In the genomic region with DNA sequence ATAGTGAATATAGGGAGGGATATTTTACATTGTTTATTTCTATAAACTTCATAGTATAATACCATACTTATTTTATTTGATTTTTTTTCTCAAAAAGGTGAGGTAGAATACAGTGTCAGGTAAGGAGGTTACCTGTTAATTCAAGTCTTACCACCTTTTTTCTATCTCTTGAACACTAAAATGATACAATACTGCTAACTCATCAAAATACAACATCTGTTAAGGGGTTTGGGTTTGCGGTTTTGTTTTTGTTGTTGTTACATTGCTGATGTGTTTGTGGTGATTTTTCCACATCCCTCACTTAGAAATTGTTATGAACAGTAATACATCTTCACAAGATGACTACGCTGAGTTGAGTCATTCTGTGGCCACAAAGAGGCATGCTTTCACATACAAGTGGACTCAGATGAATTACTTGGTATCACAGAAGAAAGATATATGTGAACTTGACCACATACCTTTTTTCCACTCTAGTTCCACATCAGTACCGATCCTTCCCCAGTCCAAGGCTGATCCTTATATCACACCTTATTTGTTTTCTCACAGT, we compare ENCODE assay signal across 1 cellular context.
TF ChIP-seq lines count a peak whose summit lies in the region.

No MANE protein-coding gene starts in this region.

TF ChIP-seq in HCT116, 20 proteins besides CTCF, POLR2A, EP300 and RAD21 (continued from another document):
- no peak for TF ChIP-seq ATF3 (IDR thresholded peaks at IDR 0.05)
- TF ChIP-seq YY1 (IDR thresholded peaks at IDR 0.05; ENCODE audit: extremely low read depth, insufficient replicate concordance, low read depth, low read length), result no peak
- TF ChIP-seq SP1 (IDR thresholded peaks at IDR 0.05; ENCODE audit: low read depth), result 0 out of 2 replicates have a peak, but pooled peaks have one; percentile 5
- no peak for TF ChIP-seq SIN3A (IDR thresholded peaks at IDR 0.05; ENCODE audit: low read depth)
- no peak for TF ChIP-seq ZNF274 (IDR thresholded peaks at IDR 0.05; ENCODE audit: low read depth, low read length)
- TF ChIP-seq SRF (IDR thresholded peaks at IDR 0.05; ENCODE audit: low read depth), result no peak
- TF ChIP-seq, protein P1, sequence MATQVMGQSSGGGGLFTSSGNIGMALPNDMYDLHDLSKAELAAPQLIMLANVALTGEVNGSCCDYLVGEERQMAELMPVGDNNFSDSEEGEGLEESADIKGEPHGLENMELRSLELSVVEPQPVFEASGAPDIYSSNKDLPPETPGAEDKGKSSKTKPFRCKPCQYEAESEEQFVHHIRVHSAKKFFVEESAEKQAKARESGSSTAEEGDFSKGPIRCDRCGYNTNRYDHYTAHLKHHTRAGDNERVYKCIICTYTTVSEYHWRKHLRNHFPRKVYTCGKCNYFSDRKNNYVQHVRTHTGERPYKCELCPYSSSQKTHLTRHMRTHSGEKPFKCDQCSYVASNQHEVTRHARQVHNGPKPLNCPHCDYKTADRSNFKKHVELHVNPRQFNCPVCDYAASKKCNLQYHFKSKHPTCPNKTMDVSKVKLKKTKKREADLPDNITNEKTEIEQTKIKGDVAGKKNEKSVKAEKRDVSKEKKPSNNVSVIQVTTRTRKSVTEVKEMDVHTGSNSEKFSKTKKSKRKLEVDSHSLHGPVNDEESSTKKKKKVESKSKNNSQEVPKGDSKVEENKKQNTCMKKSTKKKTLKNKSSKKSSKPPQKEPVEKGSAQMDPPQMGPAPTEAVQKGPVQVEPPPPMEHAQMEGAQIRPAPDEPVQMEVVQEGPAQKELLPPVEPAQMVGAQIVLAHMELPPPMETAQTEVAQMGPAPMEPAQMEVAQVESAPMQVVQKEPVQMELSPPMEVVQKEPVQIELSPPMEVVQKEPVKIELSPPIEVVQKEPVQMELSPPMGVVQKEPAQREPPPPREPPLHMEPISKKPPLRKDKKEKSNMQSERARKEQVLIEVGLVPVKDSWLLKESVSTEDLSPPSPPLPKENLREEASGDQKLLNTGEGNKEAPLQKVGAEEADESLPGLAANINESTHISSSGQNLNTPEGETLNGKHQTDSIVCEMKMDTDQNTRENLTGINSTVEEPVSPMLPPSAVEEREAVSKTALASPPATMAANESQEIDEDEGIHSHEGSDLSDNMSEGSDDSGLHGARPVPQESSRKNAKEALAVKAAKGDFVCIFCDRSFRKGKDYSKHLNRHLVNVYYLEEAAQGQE (IDR thresholded peaks at IDR 0.05; ENCODE audit: low read depth), result no peak
- no peak for TF ChIP-seq CEBPB (IDR thresholded peaks at IDR 0.05; ENCODE audit: low read depth)
- no peak; the same call in 1 of the 2 replicates for TF ChIP-seq FOSL1 (IDR thresholded peaks at IDR 0.05; ENCODE audit: low read depth)
- no peak for TF ChIP-seq ZBTB33 (IDR thresholded peaks at IDR 0.05; ENCODE audit: extremely low read depth, insufficient replicate concordance, low read length)
- no peak for TF ChIP-seq EZH2 (IDR thresholded peaks at IDR 0.05)
- no peak for TF ChIP-seq EGR1 (IDR thresholded peaks at IDR 0.05; ENCODE audit: low read depth)
- no peak for TF ChIP-seq POLR2AphosphoS5 (IDR thresholded peaks at IDR 0.05; ENCODE audit: low read depth, low read length)
- 0 out of 2 replicates have a peak, but pooled peaks have one; percentile 23 for TF ChIP-seq JUND (IDR thresholded peaks at IDR 0.05)
TF ChIP-seq in HCT116: peak in this region for 3.
